Comparison of ENCODE assay signal across 1 cellular context in genomic region chr11:6828103-6828502, GRCh38.
TF ChIP-seq lines count a peak whose summit lies in the region.

No MANE protein-coding gene starts in this region.

TF ChIP-seq in K562, 482 proteins besides CTCF, POLR2A, EP300 and RAD21:
- peak; percentile 62; the same call in 1 of the 2 replicates for TF ChIP-seq ATF3 (IDR thresholded peaks at IDR 0.05)
- TF ChIP-seq ATF3 (CRISPR knock-in tag; conservative IDR thresholded peaks at IDR 0.05) = no peak
- TF ChIP-seq ZEB2 (IDR thresholded peaks at IDR 0.05) = peak; percentile 54; the same call in 1 of the 2 replicates
- TF ChIP-seq TRIM24 (IDR thresholded peaks at IDR 0.05) = peak; percentile 78 to 85; a peak in 2 of 4 replicates
- no peak for TF ChIP-seq BCL6 (CRISPR knock-in tag; IDR thresholded peaks at IDR 0.05)
- TF ChIP-seq ARNT (IDR thresholded peaks at IDR 0.05) = no peak
- no peak for TF ChIP-seq POLR3A (IDR thresholded peaks at IDR 0.05; ENCODE audit: borderline replicate concordance, extremely low read depth, insufficient read depth, insufficient read length)
- peak; percentile 69 for TF ChIP-seq CEBPG (CRISPR knock-in tag; IDR thresholded peaks at IDR 0.05)
- TF ChIP-seq CEBPG (tag; conservative IDR thresholded peaks at IDR 0.05 in 1 of 2, IDR thresholded peaks at IDR 0.05 in 1 of 2) = peak in 1 of 2 experiments; percentile 94; a peak in 2 of 4 replicates
- TF ChIP-seq SMAD2 (IDR thresholded peaks at IDR 0.05; ENCODE audit: low read depth, low read length) = no peak
- no peak for TF ChIP-seq ZNF75A (CRISPR knock-in tag; IDR thresholded peaks at IDR 0.05)
- TF ChIP-seq BRF1 (IDR thresholded peaks at IDR 0.05; ENCODE audit: borderline replicate concordance, extremely low read depth, insufficient read length) = no peak
- no peak for TF ChIP-seq SIX5 (IDR thresholded peaks at IDR 0.05; ENCODE audit: borderline replicate concordance in 1 of 2, insufficient read depth in 1 of 2, low read depth in 1 of 2, low read length in 2 of 2)
